In genomic region chr3:4395448-4395847, GRCh38 we compare ENCODE assay signal across 31 cellular contexts.
A peak's percentile ranks its signal among the peaks of the same experiment; 100 is the strongest.
DNase-seq lines count a peak whose midpoint lies in the region; ATAC-seq, FAIRE-seq and TF ChIP-seq lines count a peak whose summit lies in the region.
"Had no signal": no experiment of that assay in that cellular context is flagged by ENCODE, and none has a peak within 500 bp of the region (broad histone marks: within the 10 kb centered on the region; RNA-seq: fewer than 3 reads in every experiment).

No MANE protein-coding gene starts in this region.

- H4K20me1 ChIP-seq in astrocyte (ENCODE audit: insufficient read depth, low read length): no peaks in the 10 kb centered on the region
- H4K20me1 ChIP-seq: BLaER1 treated with 17β-estradiol and CSF1 and Interleukin-3, amounts not matched to agents 10 nM and 100 nM had no signal

- H3K27ac ChIP-seq in astrocyte (ENCODE audit: low read depth, low read length): no peak overlapping the region
- H3K27ac ChIP-seq: 22Rv1, ascending aorta, left ventricle myocardium inferior, neural progenitor cell, pancreas had no signal

- POLR2A ChIA-PET in activated CD4-positive, alpha-beta T cell treated with anti-CD3 and anti-CD28 coated beads for 36 hours (lab: Charles Lee): no interaction called here

- H3K27me3 Mint-ChIP-seq in activated CD4-positive, alpha-beta T cell treated with anti-CD3 and anti-CD28 coated beads for 36 hours: no peaks in the 10 kb centered on the region
- no peaks in the 10 kb centered on the region for H3K27me3 Mint-ChIP-seq in T-helper 2 cell treated with Interferon-gamma antibody and Interleukin-4, amounts not matched to agents 5 μg/mL and 100 μg/mL, for 36 hours (ENCODE audit: low read depth)
- H3K27me3 Mint-ChIP-seq in astrocyte (ENCODE audit: low read depth, unreplicated experiment): no peaks in the 10 kb centered on the region
- H3K27me3 Mint-ChIP-seq: central memory CD8-positive, alpha-beta T cell had no signal

- peaks cover 38% of the 10 kb centered on the region for H3K36me3 Mint-ChIP-seq in activated CD4-positive, alpha-beta T cell treated with anti-CD3 and anti-CD28 coated beads for 36 hours (ENCODE audit: low read depth)
- H3K36me3 Mint-ChIP-seq in T-helper 2 cell treated with Interferon-gamma antibody and Interleukin-4, amounts not matched to agents 5 μg/mL and 100 μg/mL, for 36 hours (ENCODE audit: low read depth): peaks cover 38% of the 10 kb centered on the region
- H3K36me3 Mint-ChIP-seq in astrocyte (ENCODE audit: low read depth, unreplicated experiment): peaks cover 1% of the 10 kb centered on the region
- H3K36me3 Mint-ChIP-seq: neural progenitor cell had no signal

- H3K79me2 ChIP-seq in astrocyte (ENCODE audit: insufficient read depth, low read length): no peaks in the 10 kb centered on the region

- ATAC-seq in activated CD4-positive, alpha-beta T cell treated with anti-CD3 and anti-CD28 coated beads for 36 hours: peak; percentile 59
- ATAC-seq: esophagus mucosa, pancreas had no signal

- no peaks in the 10 kb centered on the region for H3K9me3 Mint-ChIP-seq in activated CD4-positive, alpha-beta T cell treated with anti-CD3 and anti-CD28 coated beads for 36 hours (ENCODE audit: low read depth)
- peaks cover 14% of the 10 kb centered on the region for H3K9me3 Mint-ChIP-seq in T-helper 2 cell treated with Interferon-gamma antibody and Interleukin-4, amounts not matched to agents 5 μg/mL and 100 μg/mL, for 36 hours
- H3K9me3 Mint-ChIP-seq in astrocyte (ENCODE audit: unreplicated experiment): no peaks in the 10 kb centered on the region
- H3K9me3 Mint-ChIP-seq: central memory CD8-positive, alpha-beta T cell; endodermal cell; neural progenitor cell had no signal

- CTCF ChIA-PET in activated CD4-positive, alpha-beta T cell treated with anti-CD3 and anti-CD28 coated beads for 36 hours (lab: Charles Lee): interaction anchor here (0.6 to 2.3 kb wide), 2 partner anchors 45 to 1158 kb away, joined by 4 to 11 read pairs; no protein-coding TSS in a partner anchor

- H2AFZ ChIP-seq in astrocyte (ENCODE audit: low read depth, low read length): no peak overlapping the region
- H2AFZ ChIP-seq: neural progenitor cell had no signal

- no peak for DNase-seq in activated CD4-positive, alpha-beta T cell treated with anti-CD3 and anti-CD28 coated beads for 36 hours
- no peak for DNase-seq in activated CD4-positive, alpha-beta T cell treated with anti-CD3 and anti-CD28 coated beads for 4 hours
- DNase-seq in T-helper 2 cell treated with Interferon-gamma antibody and Interleukin-4, amounts not matched to agents 5 μg/mL and 100 μg/mL, for 36 hours (ENCODE audit: low spot score): no peak
- DNase-seq in astrocyte (ENCODE audit: low read depth) (peak; percentile 22), lung microvascular endothelial cell (ENCODE audit: low read depth in 2 of 2) (peak; percentile 20 to 60), NAMALWA (ENCODE audit: low spot score) (no peak), hippocampal formation (lab: John Stamatoyannopoulos, UW) (no peak), NCI-H345 (lab: John Stamatoyannopoulos, UW) (no peak)
- DNase-seq: activated CD4-positive, CD25-positive, alpha-beta regulatory T cell; activated naive CD4-positive, alpha-beta T cell treated with anti-CD3 and anti-CD28 coated beads, Interleukin-2, amount 50 U/mL, for 16 hours; endodermal cell; foreskin fibroblast; H9; Kasumi-1; left ventricle myocardium inferior; mesendoderm; NCI-H1092; NCI-H187; NCI-H526; NK-92 treated with Interleukin-12 subunit alpha and Interleukin-12 subunit beta, amount 100 ng/mL, for 24 hours; pancreas; stimulated activated CD4-positive, alpha-beta T cell treated with anti-CD3 and anti-CD28 coated beads, Interleukin-15, amount 100 ng/mL, for 24 hours; stimulated activated CD4-positive, alpha-beta T cell treated with anti-CD3 and anti-CD28 coated beads, Interleukin-4, amount 100 ng/mL, for 4 hours had no signal

- no peaks in the 10 kb centered on the region for H3K27me3 ChIP-seq in astrocyte (ENCODE audit: insufficient read depth, low read length)
- H3K27me3 ChIP-seq: ascending aorta; BLaER1 treated with 17β-estradiol and CSF1 and Interleukin-3, amounts not matched to agents 10 nM and 100 nM; neural progenitor cell; pancreas had no signal

- no peak for TF ChIP-seq CTCF in astrocyte (IDR thresholded peaks at IDR 0.05; ENCODE audit: insufficient read depth, low read depth, low read length)

- H3K4me3 ChIP-seq in astrocyte (ENCODE audit: insufficient read depth, low read depth, low read length): no peak overlapping the region
- H3K4me3 ChIP-seq: ascending aorta; BLaER1 treated with 17β-estradiol and CSF1 and Interleukin-3, amounts not matched to agents 10 nM and 100 nM; left ventricle myocardium inferior; neural progenitor cell; pancreas had no signal

- no peak overlapping the region for H3K4me3 Mint-ChIP-seq in activated CD4-positive, alpha-beta T cell treated with anti-CD3 and anti-CD28 coated beads for 36 hours
- no peak overlapping the region for H3K4me3 Mint-ChIP-seq in T-helper 2 cell treated with Interferon-gamma antibody and Interleukin-4, amounts not matched to agents 5 μg/mL and 100 μg/mL, for 36 hours
- H3K4me3 Mint-ChIP-seq in astrocyte (ENCODE audit: unreplicated experiment): no peak overlapping the region
- H3K4me3 Mint-ChIP-seq: endodermal cell, H9, neural progenitor cell had no signal

- peaks cover 29% of the 10 kb centered on the region for H3K4me1 Mint-ChIP-seq in activated CD4-positive, alpha-beta T cell treated with anti-CD3 and anti-CD28 coated beads for 36 hours
- H3K4me1 Mint-ChIP-seq in T-helper 2 cell treated with Interferon-gamma antibody and Interleukin-4, amounts not matched to agents 5 μg/mL and 100 μg/mL, for 36 hours (ENCODE audit: low read depth): peaks cover 32% of the 10 kb centered on the region
- H3K4me1 Mint-ChIP-seq in astrocyte (ENCODE audit: low read depth, unreplicated experiment): peaks cover 3% of the 10 kb centered on the region
- H3K4me1 Mint-ChIP-seq: neural progenitor cell had no signal

- H3K9ac ChIP-seq in astrocyte (ENCODE audit: low read length): no peak overlapping the region
- H3K9ac ChIP-seq: BLaER1 treated with 17β-estradiol and CSF1 and Interleukin-3, amounts not matched to agents 10 nM and 100 nM; neural progenitor cell had no signal

- no peak for FAIRE-seq in astrocyte (lab: Jason Lieb, UNC)
- FAIRE-seq: GM12892, keratinocyte, pancreas had no signal

- H3K27ac Mint-ChIP-seq in activated CD4-positive, alpha-beta T cell treated with anti-CD3 and anti-CD28 coated beads for 36 hours: peak overlapping the region; percentile 56
- H3K27ac Mint-ChIP-seq in T-helper 2 cell treated with Interferon-gamma antibody and Interleukin-4, amounts not matched to agents 5 μg/mL and 100 μg/mL, for 36 hours: peak overlapping the region; percentile 38
- no peak overlapping the region for H3K27ac Mint-ChIP-seq in astrocyte (ENCODE audit: unreplicated experiment)
- H3K27ac Mint-ChIP-seq: endodermal cell, neural progenitor cell had no signal

- intact Hi-C loops in activated CD4-positive, alpha-beta T cell treated with anti-CD3 and anti-CD28 coated beads for 36 hours (cut with DNase I, micrococcal nuclease): loop anchor here in 1 of 2 experiments (1.0 to 2.0 kb wide), 2 partner anchors 8 to 13 kb away; no protein-coding TSS in a partner anchor

- H3K9me3 ChIP-seq in astrocyte (ENCODE audit: insufficient read depth, low read depth, low read length): no peaks in the 10 kb centered on the region
- H3K9me3 ChIP-seq: ascending aorta, pancreas had no signal

- no peaks in the 10 kb centered on the region for H3K36me3 ChIP-seq in astrocyte (ENCODE audit: insufficient read depth, low read length)
- H3K36me3 ChIP-seq: ascending aorta, neural progenitor cell, pancreas had no signal

- H3K4me1 ChIP-seq in astrocyte (ENCODE audit: insufficient read depth, low read length): peaks cover 20% of the 10 kb centered on the region
- H3K4me1 ChIP-seq: ascending aorta, left ventricle myocardium inferior, neural progenitor cell, pancreas had no signal

- peak overlapping the region; percentile 53 for H3K4me2 ChIP-seq in astrocyte (ENCODE audit: low read length)
- H3K4me2 ChIP-seq: neural progenitor cell had no signal

Comparison
In these comparisons a context has a peak if more than half of its experiments do, and no peak if none do; other contexts are left out.
1. DNase-seq: peak in astrocyte (single experiment) and lung microvascular endothelial cell (2 of 2); none in activated CD4-positive, alpha-beta T cell treated with anti-CD3 and anti-CD28 coated beads for 36 hours (single experiment), activated CD4-positive, alpha-beta T cell treated with anti-CD3 and anti-CD28 coated beads for 4 hours (0 of 2), T-helper 2 cell treated with Interferon-gamma antibody and Interleukin-4, amounts not matched to agents 5 μg/mL and 100 μg/mL, for 36 hours (single experiment), NAMALWA (single experiment), hippocampal formation (0 of 2) and NCI-H345 (single experiment).